9 cellular contexts compared by ENCODE assay signal in the genomic region with DNA sequence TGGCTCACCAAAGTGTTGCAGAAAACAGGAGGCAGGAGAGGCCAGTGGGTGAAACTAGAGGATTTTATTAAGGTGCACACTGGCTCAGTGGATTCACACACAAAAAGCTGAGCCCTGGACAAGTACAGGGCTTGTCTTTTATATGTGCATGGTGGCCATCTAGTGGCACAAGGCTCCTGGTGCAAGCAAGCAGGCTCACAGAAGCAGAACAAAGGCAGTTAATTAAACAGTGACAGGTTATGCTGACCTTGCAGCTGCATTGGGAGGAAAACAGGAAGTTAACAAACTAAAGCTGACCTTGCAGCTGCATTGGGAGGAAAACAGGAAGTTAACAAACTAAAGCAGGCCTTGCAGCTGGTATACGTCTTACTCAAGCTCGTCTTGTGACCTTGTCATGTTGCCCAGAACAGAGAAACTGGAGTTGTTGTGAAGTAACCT.
A peak's percentile ranks its signal among the peaks of the same experiment; 100 is the strongest.
DNase-seq lines count a peak whose midpoint lies in the region; ATAC-seq and TF ChIP-seq lines count a peak whose summit lies in the region.
"Had no signal": no experiment of that assay in that cellular context is flagged by ENCODE, and none has a peak within 500 bp of the region (broad histone marks: within the 10 kb centered on the region; RNA-seq: fewer than 3 reads in every experiment).

No MANE protein-coding gene starts in this region.

- no peaks in the 10 kb centered on the region for H3K4me1 ChIP-seq in fibroblast of lung (ENCODE audit: control insufficient read depth, extremely low read depth, insufficient read depth, low read length)
- H3K4me1 ChIP-seq in CD8-positive, alpha-beta memory T cell (ENCODE audit: insufficient read depth, low read length), result no peaks in the 10 kb centered on the region

- H3K79me2 ChIP-seq in fibroblast of lung (ENCODE audit: control insufficient read depth, insufficient read depth, low read length), result no peaks in the 10 kb centered on the region

- H3K4me1 Mint-ChIP-seq in immature natural killer cell, result no peaks in the 10 kb centered on the region
- H3K4me1 Mint-ChIP-seq in CD8-positive, alpha-beta memory T cell, result no peaks in the 10 kb centered on the region

- no peaks in the 10 kb centered on the region for H3K27me3 ChIP-seq in fibroblast of lung (ENCODE audit: control insufficient read depth, insufficient read depth, low read length)
- no peaks in the 10 kb centered on the region for H3K27me3 ChIP-seq in CD8-positive, alpha-beta memory T cell (ENCODE audit: insufficient read depth, low read length, poor library complexity, severe bottlenecking)
- H3K27me3 ChIP-seq: neutrophil had no signal

- H3K36me3 ChIP-seq in fibroblast of lung (ENCODE audit: control insufficient read depth, insufficient read depth, low read length), result no peaks in the 10 kb centered on the region
- no peaks in the 10 kb centered on the region for H3K36me3 ChIP-seq in CD8-positive, alpha-beta memory T cell (ENCODE audit: insufficient read depth, low read length)
- H3K36me3 ChIP-seq: neutrophil had no signal

- no peak overlapping the region for H3K4me3 ChIP-seq in fibroblast of lung (replicated peaks in 1 of 4; ENCODE audit: control extremely low read depth in 1 of 4, insufficient read depth in 1 of 4, low read depth in 3 of 4, low read length in 4 of 4)
- no peak overlapping the region for H3K4me3 ChIP-seq in CD8-positive, alpha-beta memory T cell (ENCODE audit: low read length)

- no peak overlapping the region for H2AFZ ChIP-seq in fibroblast of lung (ENCODE audit: low read length)

- H3K27ac Mint-ChIP-seq in immature natural killer cell, result no peak overlapping the region
- peak overlapping the region in 1 of 8 donors; percentile 3 for H3K27ac Mint-ChIP-seq in CD8-positive, alpha-beta memory T cell

- CTCF ChIA-PET in CD8-positive, alpha-beta memory T cell (lab: Charles Lee), result no interaction called here

- DNase-seq in COLO668 (lab: John Stamatoyannopoulos, UW; ENCODE audit: unreplicated experiment) (peak; percentile 54), OCI-M1 (lab: John Stamatoyannopoulos, UW) (peak; percentile 92), fibroblast of lung (ENCODE audit: low read depth in 2 of 2) (peak; percentile 1 to 3), immature natural killer cell (no peak), NCI-H446 (lab: John Stamatoyannopoulos, UW) (no peak), AG20443 (ENCODE audit: low spot score) (no peak)
- no peak for DNase-seq in CD8-positive, alpha-beta memory T cell

- H3K9me3 Mint-ChIP-seq in immature natural killer cell, result peaks cover 24 to 68% (median 43%) of the 10 kb centered on the region in 6 donors
- H3K9me3 Mint-ChIP-seq in CD8-positive, alpha-beta memory T cell, result peaks cover 25 to 64% (median 36%) of the 10 kb centered on the region in 5 donors

- H4K20me1 ChIP-seq in fibroblast of lung (ENCODE audit: control insufficient read depth, extremely low read depth, insufficient read depth, low read length), result no peaks in the 10 kb centered on the region

- H3K36me3 Mint-ChIP-seq in immature natural killer cell, result peaks cover 2 to 5% (median 3%) of the 10 kb centered on the region in 3 donors
- H3K36me3 Mint-ChIP-seq in CD8-positive, alpha-beta memory T cell, result peaks cover 0 to 23% (median 1%) of the 10 kb centered on the region in 3 donors

- POLR2A ChIA-PET in CD8-positive, alpha-beta memory T cell (lab: Charles Lee), result no interaction called here

- H3K27ac ChIP-seq in fibroblast of lung (ENCODE audit: insufficient read depth, low read length), result no peak overlapping the region
- no peak overlapping the region for H3K27ac ChIP-seq in CD8-positive, alpha-beta memory T cell (ENCODE audit: low read depth, low read length)
- H3K27ac ChIP-seq: neutrophil had no signal

- H3K27me3 Mint-ChIP-seq in immature natural killer cell (ENCODE audit: low read depth in 3 of 3), result no peaks in the 10 kb centered on the region
- no peaks in the 10 kb centered on the region for H3K27me3 Mint-ChIP-seq in CD8-positive, alpha-beta memory T cell

- peak; percentile 86 for ATAC-seq in GM19438 (IDR thresholded peaks at IDR 0.05; ENCODE audit: low read depth, unreplicated experiment)

- no peak overlapping the region for H3K9ac ChIP-seq in fibroblast of lung (ENCODE audit: insufficient read depth, low read length)

- no peak for TF ChIP-seq CTCF in fibroblast of lung (conservative IDR thresholded peaks at IDR 0.05 in 1 of 2, IDR thresholded peaks at IDR 0.05 in 1 of 2; ENCODE audit: low read depth in 1 of 2, low read length in 2 of 2)

- H3K9me3 ChIP-seq in fibroblast of lung (ENCODE audit: control insufficient read depth, insufficient read depth, low read depth, low read length), result no peaks in the 10 kb centered on the region
- H3K9me3 ChIP-seq in CD8-positive, alpha-beta memory T cell (ENCODE audit: low read length), result peaks cover 16% of the 10 kb centered on the region

- H3K4me2 ChIP-seq in fibroblast of lung (ENCODE audit: extremely low read depth, insufficient read depth, low read length), result no peak overlapping the region

- no peak overlapping the region for H3K4me3 Mint-ChIP-seq in immature natural killer cell
- no peak overlapping the region for H3K4me3 Mint-ChIP-seq in CD8-positive, alpha-beta memory T cell

Comparison
In these comparisons a context has a peak if more than half of its experiments do, and no peak if none do; other contexts are left out.
1. DNase-seq: peak in COLO668 (single experiment), OCI-M1 (single experiment) and fibroblast of lung (2 of 2); none in immature natural killer cell (0 of 3), NCI-H446 (0 of 2), CD8-positive, alpha-beta memory T cell (0 of 5) and AG20443 (single experiment).